Comparison of ENCODE assay signal across 12 cellular contexts in genomic region chr21:46173573-46173972, GRCh38. TPM values are rescaled to one million over a fixed set of nuclear protein-coding genes. Genes with fewer than 3 reads are reported as not detected.
"Had no signal": no experiment of that assay in that cellular context is flagged by ENCODE, and none has a peak within 500 bp of the region (broad histone marks: within the 10 kb centered on the region; RNA-seq: fewer than 3 reads in every experiment).

No MANE protein-coding gene starts in this region.

- H3K27me3 ChIP-seq: ascending aorta, breast epithelium had no signal

- DNase-seq: activated CD4-positive, alpha-beta T cell treated with anti-CD3 and anti-CD28 coated beads, Interleukin-2, amount 50 U/mL, for 4 hours; activated T-cell treated with anti-CD3 and anti-CD28 coated beads, Interleukin-2, amount 50 U/mL, for 72 hours; mucosa of descending colon; naive thymus-derived CD4-positive, alpha-beta T cell; small intestine; stimulated activated CD4-positive, alpha-beta T cell treated with anti-CD3 and anti-CD28 coated beads, Interleukin-4, amount 100 ng/mL, for 4 hours; stimulated activated naive CD4-positive, alpha-beta T cell treated with Interleukin-2 at 50 U/mL for 16 hours; substantia nigra; T-helper 9 cell had no signal

- H3K4me3 ChIP-seq: ascending aorta, breast epithelium, mucosa of descending colon had no signal

- H3K36me3 ChIP-seq: ascending aorta, breast epithelium had no signal

- H3K4me1 ChIP-seq: ascending aorta, breast epithelium had no signal

- H3K27ac ChIP-seq: ascending aorta, breast epithelium had no signal

- H3K9me3 ChIP-seq: ascending aorta had no signal

RNA-seq across cellular contexts. Expression of gene FTCD, which starts 18.2 kb away (rescaled TPM):
- total RNA-seq: dermis microvascular lymphatic vessel endothelial cell had no signal
